ENCODE assay signal across 1 cellular context in the genomic region with DNA sequence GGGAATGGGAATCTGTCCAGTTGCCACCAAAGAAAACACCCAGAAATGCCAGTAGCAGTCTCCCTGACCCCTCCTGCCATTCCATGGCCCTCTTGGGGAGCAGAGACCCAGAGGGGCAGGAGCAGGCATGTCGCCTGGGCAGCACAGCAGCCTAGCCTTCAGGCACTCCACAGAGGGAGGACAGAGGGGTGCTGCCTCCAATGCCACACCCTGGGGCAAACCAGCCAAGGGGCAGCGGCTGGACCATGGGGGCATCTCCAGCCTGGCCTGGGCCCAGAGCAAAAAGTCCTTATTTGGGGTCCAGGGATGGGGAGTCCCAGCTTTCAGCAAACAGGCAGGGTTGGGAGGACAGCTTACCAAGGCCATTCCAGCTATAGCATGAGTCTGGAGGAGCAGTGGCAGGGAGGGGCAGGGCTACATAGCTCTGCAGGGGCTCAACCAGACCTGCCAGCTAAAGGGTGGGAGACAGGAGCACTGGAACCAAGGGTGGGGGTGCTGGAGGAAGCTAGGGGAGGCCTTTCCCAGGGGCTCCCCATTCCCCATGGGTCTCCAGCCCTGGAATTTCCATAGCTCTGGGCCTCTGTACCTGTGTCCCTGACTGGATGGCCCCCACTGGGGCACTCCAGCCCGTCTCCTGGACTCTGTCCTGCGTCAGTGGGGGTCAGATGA.
TF ChIP-seq lines count a peak whose summit lies in the region.

No MANE protein-coding gene starts in this region.

TF ChIP-seq in H1, 55 proteins besides CTCF, POLR2A, EP300 and RAD21:
- no peak for TF ChIP-seq HDAC2 (IDR thresholded peaks at IDR 0.05; ENCODE audit: borderline replicate concordance in 1 of 2, low read depth in 2 of 2, low read length in 2 of 2)
- TF ChIP-seq POLR2AphosphoS5 (IDR thresholded peaks at IDR 0.05; ENCODE audit: low read depth, low read length) = 0 out of 2 replicates have a peak, but pooled peaks have one; percentile 1
- TF ChIP-seq, protein P1, sequence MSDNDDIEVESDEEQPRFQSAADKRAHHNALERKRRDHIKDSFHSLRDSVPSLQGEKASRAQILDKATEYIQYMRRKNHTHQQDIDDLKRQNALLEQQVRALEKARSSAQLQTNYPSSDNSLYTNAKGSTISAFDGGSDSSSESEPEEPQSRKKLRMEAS (IDR thresholded peaks at IDR 0.05) = no peak
